Comparison of ENCODE assay signal across 12 cellular contexts in the genomic region with DNA sequence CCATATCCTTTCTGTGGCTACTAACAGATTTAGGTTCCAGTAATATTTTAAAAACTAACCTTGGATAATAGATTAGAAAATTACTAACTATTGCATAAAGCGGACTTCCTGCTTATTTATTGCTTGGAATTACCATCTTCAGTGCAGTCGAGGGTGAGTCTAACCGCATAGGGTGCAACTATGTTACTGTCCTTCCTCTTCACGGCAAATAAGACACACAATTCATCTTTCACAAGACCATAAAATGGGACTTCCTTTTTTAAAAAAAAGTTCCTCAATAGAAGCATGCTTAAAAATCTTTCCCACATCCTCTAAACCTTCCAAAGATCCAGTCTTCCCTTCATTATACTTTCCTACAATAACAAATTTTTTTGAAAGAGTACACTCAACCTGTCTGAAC. TPM values are rescaled to one million over a fixed set of nuclear protein-coding genes. Genes with fewer than 3 reads are reported as not detected.
A peak's percentile ranks its signal among the peaks of the same experiment; 100 is the strongest.
DNase-seq lines count a peak whose midpoint lies in the region; ATAC-seq, FAIRE-seq and TF ChIP-seq lines count a peak whose summit lies in the region.
"Had no signal": no experiment of that assay in that cellular context is flagged by ENCODE, and none has a peak within 500 bp of the region (broad histone marks: within the 10 kb centered on the region; RNA-seq: fewer than 3 reads in every experiment).

No MANE protein-coding gene starts in this region.

- no peaks in the 10 kb centered on the region; a peak in 1 of 5 replicates for H3K27me3 ChIP-seq in HepG2 (ENCODE audit: control insufficient read depth in 1 of 2, insufficient read depth in 2 of 2, low read length in 2 of 2)
- H3K27me3 ChIP-seq in right lobe of liver: no peaks in the 10 kb centered on the region
- no peaks in the 10 kb centered on the region for H3K27me3 ChIP-seq in endothelial cell of umbilical vein (ENCODE audit: control insufficient read depth in 2 of 2, insufficient read depth in 2 of 2, low read length in 2 of 2)
- H3K27me3 ChIP-seq in upper lobe of right lung: no peaks in the 10 kb centered on the region
- no peaks in the 10 kb centered on the region for H3K27me3 ChIP-seq in esophagus squamous epithelium
- H3K27me3 ChIP-seq in pancreas: no peaks in the 10 kb centered on the region

- H3K4me2 ChIP-seq in HepG2 (ENCODE audit: low read depth, low read length): peak overlapping the region; percentile 84
- peak overlapping the region; percentile 78 for H3K4me2 ChIP-seq in endothelial cell of umbilical vein (ENCODE audit: insufficient read depth, low read length)

- TF ChIP-seq POLR2A in HepG2 (IDR thresholded peaks at IDR 0.05; ENCODE audit: insufficient read depth in 1 of 2, low read depth in 2 of 2, low read length in 2 of 2) (no peak), right lobe of liver (IDR thresholded peaks at IDR 0.05) (no peak), endothelial cell of umbilical vein (IDR thresholded peaks at IDR 0.05; ENCODE audit: low read depth, low read length) (no peak), esophagus squamous epithelium (IDR thresholded peaks at IDR 0.05) (no peak)

- CTCF ChIA-PET in HepG2 (lab: Yijun Ruan, JAX; ENCODE audit: low intra/inter-chr PET ratio, low total read pairs) (no interaction called here), endothelial cell of umbilical vein (lab: Charles Lee) (interaction anchor here (1.0 to 1.8 kb wide), 2 partner anchors 180 to 368 kb away, joined by 3 to 7 read pairs; no protein-coding TSS in a partner anchor)

- no peaks in the 10 kb centered on the region for H3K9me1 ChIP-seq in endothelial cell of umbilical vein (replicated peaks; ENCODE audit: control insufficient read depth, extremely low read depth, insufficient read depth, low read length)

- no peak for FAIRE-seq in HepG2 (lab: Jason Lieb, UNC)
- FAIRE-seq in endothelial cell of umbilical vein (lab: Jason Lieb, UNC): no peak
- no peak for FAIRE-seq in pancreas (lab: Jason Lieb, UNC)

- no peak for DNase-seq in HepG2 (ENCODE audit: low spot score)
- no peak for DNase-seq in right lobe of liver
- DNase-seq in RPMI7951 (ENCODE audit: low read depth): peak; percentile 21
- DNase-seq in endothelial cell of umbilical vein (ENCODE audit: low read depth, low spot score): no peak
- DNase-seq in upper lobe of right lung: no peak
- DNase-seq in esophagus squamous epithelium (lab: John Stamatoyannopoulos, UW): no peak
- no peak for DNase-seq in pancreas
- DNase-seq: COR-L47; stimulated activated CD8-positive, alpha-beta memory T cell treated with anti-CD3 and anti-CD28 coated beads, Interleukin-4, amount 100 ng/mL, for 48 hours had no signal

- POLR2A ChIA-PET in HepG2 (lab: Yijun Ruan, JAX) (no interaction called here), endothelial cell of umbilical vein (lab: Charles Lee) (no interaction called here)

- TF ChIP-seq RAD21 in HepG2 (CRISPR knock-in tag; IDR thresholded peaks at IDR 0.05): no peak

- H3K4me3 ChIP-seq in HepG2 (replicated peaks in 1 of 3; ENCODE audit: insufficient read depth in 1 of 3, low read depth in 2 of 3, low read length in 3 of 3) (peak overlapping the region in 2 of 3 experiments; percentile 86 to 92; a peak in 4 of 6 replicates), right lobe of liver (no peak overlapping the region), endothelial cell of umbilical vein (replicated peaks in 1 of 3; ENCODE audit: insufficient read depth in 1 of 3, low read depth in 1 of 3, low read length in 3 of 3) (no peak overlapping the region), upper lobe of right lung (peak overlapping the region; percentile 74), esophagus squamous epithelium (no peak overlapping the region), pancreas (no peak overlapping the region)

- dilution Hi-C loops in endothelial cell of umbilical vein (cut with MboI; ENCODE audit: extremely low pct_ligation_motif_present, low sequenced_read_pairs): no loop called here

- H2AFZ ChIP-seq in HepG2 (ENCODE audit: low read length): no peak overlapping the region
- no peak overlapping the region for H2AFZ ChIP-seq in endothelial cell of umbilical vein (ENCODE audit: low read depth, low read length)
- H2AFZ ChIP-seq: parathyroid adenoma had no signal

- H3K9ac ChIP-seq in HepG2 (ENCODE audit: insufficient read depth, low read depth, low read length): 0 out of 2 replicates have a peak overlapping the region, but pooled peaks have one; percentile 89
- no peak overlapping the region for H3K9ac ChIP-seq in endothelial cell of umbilical vein (replicated peaks; ENCODE audit: extremely low read depth, insufficient read depth, low read length)
- H3K9ac ChIP-seq: parathyroid adenoma had no signal

- H4K20me1 ChIP-seq in HepG2 (ENCODE audit: insufficient read depth, low read length) (no peaks in the 10 kb centered on the region), endothelial cell of umbilical vein (replicated peaks; ENCODE audit: control insufficient read depth, extremely low read depth, insufficient read depth, low read length) (no peaks in the 10 kb centered on the region)

- intact Hi-C loops in HepG2 (cut with micrococcal nuclease; ENCODE audit: unreplicated experiment): loop anchor here (10.0 kb wide), 2 partner anchors 529 to 559 kb away; partner anchors contain the start of gene CROT
- intact Hi-C loops in right lobe of liver (cut with DNase I): no loop called here
- intact Hi-C loops in endothelial cell of umbilical vein (cut with micrococcal nuclease): no loop called here
- intact Hi-C loops in upper lobe of right lung (cut with DNase I): no loop called here
- intact Hi-C loops in esophagus squamous epithelium (cut with DNase I): no loop called here
- intact Hi-C loops in pancreas (cut with DNase I): no loop called here

- TF ChIP-seq CTCF in HepG2 (CRISPR knock-in tag; IDR thresholded peaks at IDR 0.05) (no peak), right lobe of liver (IDR thresholded peaks at IDR 0.05) (no peak), endothelial cell of umbilical vein (IDR thresholded peaks at IDR 0.05; ENCODE audit: extremely low read depth in 1 of 2, insufficient read depth in 1 of 2, low read depth in 1 of 2, low read length in 2 of 2) (no peak), upper lobe of right lung (IDR thresholded peaks at IDR 0.05) (no peak), esophagus squamous epithelium (IDR thresholded peaks at IDR 0.05) (no peak), pancreas (IDR thresholded peaks at IDR 0.05) (no peak)

- ATAC-seq in HepG2 (no peak), right lobe of liver (no peak), upper lobe of right lung (no peak), HG02981 (IDR thresholded peaks at IDR 0.05; ENCODE audit: unreplicated experiment) (no peak), pancreas (no peak)
- ATAC-seq: activated naive CD4-positive, alpha-beta T cell treated with anti-CD3 and anti-CD28 coated beads, Interleukin-2, amount 50 U/mL, for 72 hours had no signal

- BruUV-seq in HepG2 (replicated peaks; lab: Mats Ljungman, UMichigan) (no TSS peak), endothelial cell of umbilical vein (replicated peaks; lab: Mats Ljungman, UMichigan) (no TSS peak)

- no peak overlapping the region for H3K27ac ChIP-seq in HepG2 (ENCODE audit: extremely low read length, insufficient read depth, low read length)
- no peak overlapping the region for H3K27ac ChIP-seq in right lobe of liver
- H3K27ac ChIP-seq in endothelial cell of umbilical vein (ENCODE audit: insufficient read depth, low read depth, low read length): no peak overlapping the region
- H3K27ac ChIP-seq in upper lobe of right lung: peak overlapping the region; percentile 34
- H3K27ac ChIP-seq in esophagus squamous epithelium: no peak overlapping the region
- H3K27ac ChIP-seq in pancreas: no peak overlapping the region
- H3K27ac ChIP-seq: parathyroid adenoma had no signal

- WGBS in HepG2 (ENCODE audit: low lambda C conversion rate): 92% methylated on average over 4 of the region's 4 CpGs
- 65% methylated on average over 4 of the region's 4 CpGs for WGBS in right lobe of liver (ENCODE audit: insufficient coverage, low coverage, low lambda C conversion rate, missing lambda C conversion rate)
- 50 to 77% methylated on average over 4 of the region's 4 CpGs for WGBS in esophagus squamous epithelium, 2 donors
- WGBS in pancreas, 2 donors: 60 to 67% methylated on average over 4 of the region's 4 CpGs

- TF ChIP-seq EP300 in HepG2 (IDR thresholded peaks at IDR 0.05; ENCODE audit: low read depth in 2 of 2, low read length in 2 of 2) (no peak), HepG2 (CRISPR knock-in tag; IDR thresholded peaks at IDR 0.05; ENCODE audit: borderline replicate concordance) (no peak)

- H3K4me1 ChIP-seq in HepG2 (ENCODE audit: insufficient read depth, low read length) (peaks cover 32% of the 10 kb centered on the region), right lobe of liver (peaks cover 0 to 17% (median 7%) of the 10 kb centered on the region in 4 donors), endothelial cell of umbilical vein (ENCODE audit: control insufficient read depth, extremely low read depth, insufficient read depth, low read length) (peaks cover 17% of the 10 kb centered on the region), upper lobe of right lung (peaks cover 27% of the 10 kb centered on the region), esophagus squamous epithelium (peaks cover 3 to 41% (median 19%) of the 10 kb centered on the region in 3 donors), pancreas (peaks cover 0 to 25% (median 5%) of the 10 kb centered on the region in 3 donors)
- H3K4me1 ChIP-seq: parathyroid adenoma had no signal

- in situ Hi-C loops in HepG2 (cut with HindIII; ENCODE audit: extremely low pct_ligation_motif_present, low pct_unique_long_range_greater_than_20kb): loop anchor here (10.0 kb wide), 1 partner anchor 529 kb away; the partner anchor contains the start of gene CROT

- H3K79me2 ChIP-seq in HepG2 (ENCODE audit: insufficient read depth, low read length) (peaks cover 63% of the 10 kb centered on the region), endothelial cell of umbilical vein (ENCODE audit: control insufficient read depth, insufficient read depth, low read length) (peaks cover 63% of the 10 kb centered on the region)

- H3K9me3 ChIP-seq in HepG2 (ENCODE audit: low read length) (no peaks in the 10 kb centered on the region), right lobe of liver (no peaks in the 10 kb centered on the region), endothelial cell of umbilical vein (replicated peaks; ENCODE audit: control insufficient read depth, insufficient read depth, low read length) (no peaks in the 10 kb centered on the region), upper lobe of right lung (no peaks in the 10 kb centered on the region), esophagus squamous epithelium (peaks cover 0 to 13% (median 0%) of the 10 kb centered on the region in 3 donors), pancreas (no peaks in the 10 kb centered on the region)

- H3K36me3 ChIP-seq in HepG2 (replicated peaks in 1 of 2; ENCODE audit: control insufficient read depth in 1 of 2, insufficient read depth in 2 of 2, low read length in 2 of 2) (peaks cover 1 to 9% of the 10 kb centered on the region in 2 experiments; a peak in 1 of 5 replicates), right lobe of liver (no peaks in the 10 kb centered on the region), endothelial cell of umbilical vein (ENCODE audit: control insufficient read depth in 2 of 2, extremely low read depth in 1 of 2, insufficient read depth in 2 of 2, low read length in 2 of 2) (no peaks in the 10 kb centered on the region), upper lobe of right lung (no peaks in the 10 kb centered on the region), esophagus squamous epithelium (peaks cover 0 to 15% (median 0%) of the 10 kb centered on the region in 3 donors), pancreas (no peaks in the 10 kb centered on the region)

RNA-seq across cellular contexts. Expression of gene SLC25A40, which starts 2.1 kb away (rescaled TPM):
- 13.6 and 18.0 TPM in 2 replicates for total RNA-seq in HepG2 (2016; rRNA removed; fragmentation: Illumina TruSeq; extraction: Trizol)
- 12.4 and 12.6 TPM in 2 replicates for total RNA-seq in HepG2 (2016; cell fraction: cytosol; rRNA removed; fragmentation: Illumina TruSeq; extraction: Trizol; ENCODE audit: low read depth)
- total RNA-seq in HepG2 (2016; cell fraction: insoluble cytoplasmic fraction; rRNA removed; fragmentation: Illumina TruSeq; extraction: Trizol): 14.4 and 16.4 TPM in 2 replicates
- total RNA-seq in HepG2 (2016; cell fraction: membrane; rRNA removed; fragmentation: Illumina TruSeq; extraction: Trizol): 12.6 and 13.3 TPM in 2 replicates
- total RNA-seq in HepG2 (2016; cell fraction: nucleus; rRNA removed; fragmentation: Illumina TruSeq; extraction: Trizol): 24.0 and 26.1 TPM in 2 replicates
- 10.0 and 12.9 TPM in 2 replicates for polyA plus RNA-seq in HepG2 (2011; rRNA removed)
- polyA plus RNA-seq in HepG2 (2011; cell fraction: cytosol; rRNA removed): 3.6 and 6.1 TPM in 2 replicates
- polyA plus RNA-seq in HepG2 (2011; cell fraction: nucleus; rRNA removed): 8.1 and 10.8 TPM in 2 replicates
- polyA plus RNA-seq in HepG2 (2012): 9.5 and 16.6 TPM in 2 replicates
- 0.79 and 1.2 TPM in 2 replicates for polyA plus RNA-seq in HepG2 (2016; cell fraction: cytosol; fragmentation: Illumina TruSeq; extraction: Trizol; ENCODE audit: low read depth)
- 17.0 and 20.1 TPM in 2 replicates for polyA plus RNA-seq in HepG2 (2016; cell fraction: insoluble cytoplasmic fraction; fragmentation: Illumina TruSeq; extraction: Trizol; ENCODE audit: low read depth)
- polyA plus RNA-seq in HepG2 (2016; cell fraction: membrane; fragmentation: Illumina TruSeq; extraction: Trizol; ENCODE audit: low read depth): 4.6 and 4.8 TPM in 2 replicates
- 34.7 and 36.6 TPM in 2 replicates for polyA plus RNA-seq in HepG2 (2016; cell fraction: nucleus; fragmentation: Illumina TruSeq; extraction: Trizol; ENCODE audit: insufficient read depth, low read depth)
- 5.0 and 5.2 TPM in 2 replicates for polyA minus RNA-seq in HepG2 (2011; rRNA and poly(A)+ RNA removed; ENCODE audit: low replicate concordance)
- polyA minus RNA-seq in HepG2 (2011; cell fraction: cytosol; rRNA and poly(A)+ RNA removed): 5.8 and 6.3 TPM in 2 replicates
- polyA minus RNA-seq in HepG2 (2011; cell fraction: nucleus; rRNA and poly(A)+ RNA removed): 27.1 and 28.7 TPM in 2 replicates
- 10 to 100 TPM in 3 of 6 experiments, 1 to 10 TPM in 3; 6.1 to 27.0 (median 10.1) TPM for total RNA-seq in right lobe of liver
- 28.8 and 34.7 TPM in 2 replicates for total RNA-seq in RPMI7951 (2014; rRNA removed; shearing (Covaris generic))
- total RNA-seq in endothelial cell of umbilical vein: 17.1 and 21.6 TPM in 2 replicates
- 4.7 and 7.1 TPM in 2 replicates for polyA plus RNA-seq in endothelial cell of umbilical vein
- 5.2 and 5.5 TPM in 2 replicates for polyA plus RNA-seq in endothelial cell of umbilical vein (2011; cell fraction: cytosol; rRNA removed)
- 17.0 and 25.6 TPM in 2 replicates for polyA plus RNA-seq in endothelial cell of umbilical vein (2011; cell fraction: nucleus; rRNA removed)
- polyA plus RNA-seq in endothelial cell of umbilical vein (2012): 9.8 and 10.4 TPM in 2 replicates
- polyA minus RNA-seq in endothelial cell of umbilical vein: 4.7 and 5.0 TPM in 2 replicates
- 6.6 TPM for polyA minus RNA-seq in endothelial cell of umbilical vein (2011; cell fraction: cytosol; rRNA and poly(A)+ RNA removed)
- 8.4 and 12.6 TPM in 2 replicates for polyA minus RNA-seq in endothelial cell of umbilical vein (2011; cell fraction: nucleus; rRNA and poly(A)+ RNA removed)
- total RNA-seq in upper lobe of right lung: 32.2 TPM
- total RNA-seq in esophagus squamous epithelium: 10 to 100 TPM in 2 of 4 donors, 1 to 10 TPM in 2; 8.3 to 16.8 (median 9.9) TPM
- total RNA-seq in pancreas: 10 to 100 TPM in 1 of 6 donors, 1 to 10 TPM in 5; 5.3 to 13.1 (median 8.8) TPM
- polyA plus RNA-seq in pancreas: 1 to 10 TPM; 2.7 to 6.4 TPM

RNA-seq across cellular contexts. Expression of gene DBF4, which starts 2.2 kb away (rescaled TPM):
- total RNA-seq in HepG2 (2016; rRNA removed; fragmentation: Illumina TruSeq; extraction: Trizol): 64.4 and 90.0 TPM in 2 replicates
- 10.0 and 14.0 TPM in 2 replicates for total RNA-seq in HepG2 (2016; cell fraction: cytosol; rRNA removed; fragmentation: Illumina TruSeq; extraction: Trizol; ENCODE audit: low read depth)
- 65.7 and 94.3 TPM in 2 replicates for total RNA-seq in HepG2 (2016; cell fraction: insoluble cytoplasmic fraction; rRNA removed; fragmentation: Illumina TruSeq; extraction: Trizol)
- 45.8 and 47.1 TPM in 2 replicates for total RNA-seq in HepG2 (2016; cell fraction: membrane; rRNA removed; fragmentation: Illumina TruSeq; extraction: Trizol)
- 44.3 and 48.5 TPM in 2 replicates for total RNA-seq in HepG2 (2016; cell fraction: nucleus; rRNA removed; fragmentation: Illumina TruSeq; extraction: Trizol)
- polyA plus RNA-seq in HepG2 (2011; rRNA removed): 3.4 and 5.0 TPM in 2 replicates
- polyA plus RNA-seq in HepG2 (2011; cell fraction: cytosol; rRNA removed): 2.1 and 2.5 TPM in 2 replicates
- polyA plus RNA-seq in HepG2 (2011; cell fraction: nucleus; rRNA removed): 4.2 and 4.4 TPM in 2 replicates
- polyA plus RNA-seq in HepG2 (2012): 10.6 and 19.9 TPM in 2 replicates
- 7.9 and 8.7 TPM in 2 replicates for polyA plus RNA-seq in HepG2 (2016; cell fraction: cytosol; fragmentation: Illumina TruSeq; extraction: Trizol; ENCODE audit: low read depth)
- polyA plus RNA-seq in HepG2 (2016; cell fraction: insoluble cytoplasmic fraction; fragmentation: Illumina TruSeq; extraction: Trizol; ENCODE audit: low read depth): 69.8 and 79.5 TPM in 2 replicates
- polyA plus RNA-seq in HepG2 (2016; cell fraction: membrane; fragmentation: Illumina TruSeq; extraction: Trizol; ENCODE audit: low read depth): 20.8 and 20.9 TPM in 2 replicates
- polyA plus RNA-seq in HepG2 (2016; cell fraction: nucleus; fragmentation: Illumina TruSeq; extraction: Trizol; ENCODE audit: insufficient read depth, low read depth): 51.9 and 59.2 TPM in 2 replicates
- 4.9 and 6.2 TPM in 2 replicates for polyA minus RNA-seq in HepG2 (2011; rRNA and poly(A)+ RNA removed; ENCODE audit: low replicate concordance)
- 4.4 and 8.9 TPM in 2 replicates for polyA minus RNA-seq in HepG2 (2011; cell fraction: cytosol; rRNA and poly(A)+ RNA removed)
- polyA minus RNA-seq in HepG2 (2011; cell fraction: nucleus; rRNA and poly(A)+ RNA removed): 20.8 and 24.7 TPM in 2 replicates
- total RNA-seq in right lobe of liver: 1 to 10 TPM; 2.3 to 7.6 (median 3.6) TPM
- total RNA-seq in RPMI7951 (2014; rRNA removed; shearing (Covaris generic)): 96.8 and 109 TPM in 2 replicates
- 35.8 and 39.7 TPM in 2 replicates for total RNA-seq in endothelial cell of umbilical vein
- 2.6 and 3.7 TPM in 2 replicates for polyA plus RNA-seq in endothelial cell of umbilical vein
- 7.7 TPM in 2 replicates for polyA plus RNA-seq in endothelial cell of umbilical vein (2011; cell fraction: cytosol; rRNA removed)
- 7.9 and 14.4 TPM in 2 replicates for polyA plus RNA-seq in endothelial cell of umbilical vein (2011; cell fraction: nucleus; rRNA removed)
- 13.0 and 35.6 TPM in 2 replicates for polyA plus RNA-seq in endothelial cell of umbilical vein (2012)
- polyA minus RNA-seq in endothelial cell of umbilical vein: 3.9 and 4.9 TPM in 2 replicates
- 14.4 TPM for polyA minus RNA-seq in endothelial cell of umbilical vein (2011; cell fraction: cytosol; rRNA and poly(A)+ RNA removed)
- 6.1 and 12.4 TPM in 2 replicates for polyA minus RNA-seq in endothelial cell of umbilical vein (2011; cell fraction: nucleus; rRNA and poly(A)+ RNA removed)
- 6.6 TPM for total RNA-seq in upper lobe of right lung
- 10 to 100 TPM; 11.0 to 27.3 (median 18.0) TPM for total RNA-seq in esophagus squamous epithelium
- 1 to 10 TPM; 2.3 to 4.4 (median 3.8) TPM for total RNA-seq in pancreas
- 1 to 10 TPM; 3.1 to 3.2 TPM for polyA plus RNA-seq in pancreas

RNA-seq across cellular contexts. Expression of gene ADAM22, which starts 60.0 kb away (rescaled TPM):
- total RNA-seq in HepG2 (2016; rRNA removed; fragmentation: Illumina TruSeq; extraction: Trizol) (2.9 and 6.7 TPM in 2 replicates), right lobe of liver (under 1 TPM; 0.06 to 0.32 (median 0.10) TPM), endothelial cell of umbilical vein (0.53 and 1.4 TPM in 2 replicates), upper lobe of right lung (4.3 TPM), esophagus squamous epithelium (1 to 10 TPM in 2 of 4 donors, under 1 TPM in 2; 0.61 to 1.4 (median 1.1) TPM), pancreas (1 to 10 TPM in 3 of 6 donors, under 1 TPM in 3; 0.65 to 2.8 (median 0.93) TPM)
- 0.61 and 0.79 TPM in 2 replicates for total RNA-seq in HepG2 (2016; cell fraction: cytosol; rRNA removed; fragmentation: Illumina TruSeq; extraction: Trizol; ENCODE audit: low read depth)
- 2.4 and 5.6 TPM in 2 replicates for total RNA-seq in HepG2 (2016; cell fraction: insoluble cytoplasmic fraction; rRNA removed; fragmentation: Illumina TruSeq; extraction: Trizol)
- total RNA-seq in HepG2 (2016; cell fraction: membrane; rRNA removed; fragmentation: Illumina TruSeq; extraction: Trizol): 2.0 and 2.5 TPM in 2 replicates
- 12.0 and 14.2 TPM in 2 replicates for total RNA-seq in HepG2 (2016; cell fraction: nucleus; rRNA removed; fragmentation: Illumina TruSeq; extraction: Trizol)
- polyA plus RNA-seq in HepG2 (2011; rRNA removed) (1.3 and 1.9 TPM in 2 replicates), endothelial cell of umbilical vein (0.19 and 0.33 TPM in 2 replicates), pancreas (1 to 10 TPM in 1 of 2 donors, under 1 TPM in 1; 0.30 to 1.0 TPM)
- polyA plus RNA-seq in HepG2 (2011; cell fraction: cytosol; rRNA removed): 0.81 and 1.0 TPM in 2 replicates
- 2.3 and 3.8 TPM in 2 replicates for polyA plus RNA-seq in HepG2 (2011; cell fraction: nucleus; rRNA removed)
- 1.0 and 1.1 TPM in 2 replicates for polyA plus RNA-seq in HepG2 (2012)
- 0.40 and 0.43 TPM in 2 replicates for polyA plus RNA-seq in HepG2 (2016; cell fraction: cytosol; fragmentation: Illumina TruSeq; extraction: Trizol; ENCODE audit: low read depth)
- polyA plus RNA-seq in HepG2 (2016; cell fraction: insoluble cytoplasmic fraction; fragmentation: Illumina TruSeq; extraction: Trizol; ENCODE audit: low read depth): 2.7 TPM in 2 replicates
- polyA plus RNA-seq in HepG2 (2016; cell fraction: membrane; fragmentation: Illumina TruSeq; extraction: Trizol; ENCODE audit: low read depth): 0.74 and 1.1 TPM in 2 replicates
- polyA plus RNA-seq in HepG2 (2016; cell fraction: nucleus; fragmentation: Illumina TruSeq; extraction: Trizol; ENCODE audit: insufficient read depth, low read depth): 7.1 and 7.2 TPM in 2 replicates
- 2.3 and 2.6 TPM in 2 replicates for polyA minus RNA-seq in HepG2 (2011; rRNA and poly(A)+ RNA removed; ENCODE audit: low replicate concordance)
- 2.2 and 2.6 TPM in 2 replicates for polyA minus RNA-seq in HepG2 (2011; cell fraction: cytosol; rRNA and poly(A)+ RNA removed)
- polyA minus RNA-seq in HepG2 (2011; cell fraction: nucleus; rRNA and poly(A)+ RNA removed): 9.4 and 14.7 TPM in 2 replicates
- 0.98 and 1.6 TPM in 2 replicates for total RNA-seq in RPMI7951 (2014; rRNA removed; shearing (Covaris generic))
- 0.15 and 0.17 TPM in 2 replicates for polyA plus RNA-seq in endothelial cell of umbilical vein (2011; cell fraction: cytosol; rRNA removed)
- 0.67 and 0.84 TPM in 2 replicates for polyA plus RNA-seq in endothelial cell of umbilical vein (2011; cell fraction: nucleus; rRNA removed)
- 0.20 and 0.35 TPM in 2 replicates for polyA plus RNA-seq in endothelial cell of umbilical vein (2012)
- polyA minus RNA-seq in endothelial cell of umbilical vein: 2.5 and 4.0 TPM in 2 replicates
- 1.6 TPM for polyA minus RNA-seq in endothelial cell of umbilical vein (2011; cell fraction: cytosol; rRNA and poly(A)+ RNA removed)
- polyA minus RNA-seq in endothelial cell of umbilical vein (2011; cell fraction: nucleus; rRNA and poly(A)+ RNA removed): 1.6 and 3.3 TPM in 2 replicates

Comparison
In these comparisons a context has a peak if more than half of its experiments do, and no peak if none do; other contexts are left out.
1. H3K4me3 ChIP-seq: peak in HepG2 (2 of 3) and upper lobe of right lung (single experiment); none in right lobe of liver (0 of 3), endothelial cell of umbilical vein (0 of 3), esophagus squamous epithelium (0 of 4) and pancreas (0 of 4).